Comparison of ENCODE assay signal across 19 cellular contexts in genomic region chr20:62694868-62695267, GRCh38. TPM values are rescaled to one million over a fixed set of nuclear protein-coding genes. Genes with fewer than 3 reads are reported as not detected.
"Had no signal": no experiment of that assay in that cellular context is flagged by ENCODE, and none has a peak within 500 bp of the region (broad histone marks: within the 10 kb centered on the region; RNA-seq: fewer than 3 reads in every experiment).

No MANE protein-coding gene starts in this region.

- H3K27ac Mint-ChIP-seq: activated naive CD4-positive, alpha-beta T cell treated with anti-CD3 and anti-CD28 coated beads, Interleukin-2, amount 50 U/mL, for 24 hours; nephron progenitor cell; stimulated activated effector memory CD8-positive, alpha-beta T cell treated with anti-CD3 and anti-CD28 coated beads, Interleukin-12 subunit alpha, Interleukin-12 subunit beta, amount 100 ng/mL, for 72 hours; stimulated activated naive CD8-positive, alpha-beta T cell treated with anti-CD3 and anti-CD28 coated beads, Interleukin-15, amount 100 ng/mL, for 72 hours had no signal

- H3K36me3 Mint-ChIP-seq: activated naive CD4-positive, alpha-beta T cell treated with anti-CD3 and anti-CD28 coated beads, Interleukin-2, amount 50 U/mL, for 24 hours; stimulated activated effector memory CD8-positive, alpha-beta T cell treated with anti-CD3 and anti-CD28 coated beads, Interleukin-12 subunit alpha, Interleukin-12 subunit beta, amount 100 ng/mL, for 72 hours had no signal

- H3K9me3 Mint-ChIP-seq: activated naive CD4-positive, alpha-beta T cell treated with anti-CD3 and anti-CD28 coated beads, Interleukin-2, amount 50 U/mL, for 24 hours; nephron progenitor cell; stimulated activated effector memory CD8-positive, alpha-beta T cell treated with anti-CD3 and anti-CD28 coated beads, Interleukin-12 subunit alpha, Interleukin-12 subunit beta, amount 100 ng/mL, for 72 hours; stimulated activated naive CD8-positive, alpha-beta T cell treated with anti-CD3 and anti-CD28 coated beads, Interleukin-15, amount 100 ng/mL, for 72 hours had no signal

- ATAC-seq: body of pancreas; gastroesophageal sphincter; heart right ventricle; left cardiac atrium; right lobe of liver; stimulated activated effector memory CD8-positive, alpha-beta T cell treated with anti-CD3 and anti-CD28 coated beads, Interleukin-12 subunit alpha, Interleukin-12 subunit beta, amount 100 ng/mL, for 72 hours; stimulated activated naive CD8-positive, alpha-beta T cell treated with anti-CD3 and anti-CD28 coated beads, Interleukin-15, amount 100 ng/mL, for 72 hours had no signal

- DNase-seq: activated CD4-positive, alpha-beta T cell treated with anti-CD3 and anti-CD28 coated beads for 1 hour; activated CD4-positive, alpha-beta T cell treated with anti-CD3 and anti-CD28 coated beads, Interleukin-2, amount 50 U/mL, for 1 hour; activated gamma-delta T cell treated with Interleukin-2 at 50 U/mL for 16 hours; activated T-cell treated with anti-CD3 and anti-CD28 coated beads, Interleukin-2, amount 50 U/mL, for 1 hour; anterior cingulate cortex; body of pancreas; cortex of kidney; heart right ventricle; islet precursor cell; left cardiac atrium; mesenchymal stem cell; nephron progenitor cell; nucleus accumbens; right lobe of liver; stimulated activated CD4-positive, alpha-beta T cell treated with anti-CD3 and anti-CD28 coated beads, Interleukin-2, amount 100 ng/mL, for 24 hours; stimulated activated naive CD8-positive, alpha-beta T cell treated with anti-CD3 and anti-CD28 coated beads, Interleukin-15, amount 100 ng/mL, for 72 hours had no signal

- H3K27me3 Mint-ChIP-seq: activated naive CD4-positive, alpha-beta T cell treated with anti-CD3 and anti-CD28 coated beads, Interleukin-2, amount 50 U/mL, for 24 hours had no signal

- H3K4me1 Mint-ChIP-seq: activated naive CD4-positive, alpha-beta T cell treated with anti-CD3 and anti-CD28 coated beads, Interleukin-2, amount 50 U/mL, for 24 hours had no signal

- H3K4me3 Mint-ChIP-seq: activated naive CD4-positive, alpha-beta T cell treated with anti-CD3 and anti-CD28 coated beads, Interleukin-2, amount 50 U/mL, for 24 hours; nephron progenitor cell; stimulated activated effector memory CD8-positive, alpha-beta T cell treated with anti-CD3 and anti-CD28 coated beads, Interleukin-12 subunit alpha, Interleukin-12 subunit beta, amount 100 ng/mL, for 72 hours; stimulated activated naive CD8-positive, alpha-beta T cell treated with anti-CD3 and anti-CD28 coated beads, Interleukin-15, amount 100 ng/mL, for 72 hours had no signal

RNA-seq across cellular contexts. Expression of gene NTSR1, which starts 13.8 kb away (rescaled TPM):
- total RNA-seq: body of pancreas, left cardiac atrium had no signal
